In genomic region chr2:238790877-238791276, GRCh38 we compare ENCODE assay signal across 24 cellular contexts. TPM values are rescaled to one million over a fixed set of nuclear protein-coding genes. Genes with fewer than 3 reads are reported as not detected.
DNase-seq lines count a peak whose midpoint lies in the region; ATAC-seq, FAIRE-seq and TF ChIP-seq lines count a peak whose summit lies in the region.
"Had no signal": no experiment of that assay in that cellular context is flagged by ENCODE, and none has a peak within 500 bp of the region (broad histone marks: within the 10 kb centered on the region; RNA-seq: fewer than 3 reads in every experiment).

No MANE protein-coding gene starts in this region.

- DNase-seq in EL (peak; percentile 57), chondrocyte (ENCODE audit: low spot score) (no peak), mesenchymal stem cell (no peak), type B pancreatic cell (ENCODE audit: extremely low spot score, unreplicated experiment) (no peak), D721Med (ENCODE audit: insufficient read length, low spot score) (no peak)
- DNase-seq in CD4-positive, alpha-beta memory T cell = no peak
- DNase-seq: activated B cell treated with CpG ODN at 0.5 μM for 24 hours; activated CD4-positive, alpha-beta memory T cell treated with anti-CD3 and anti-CD28 coated beads for 36 hours; activated effector memory CD4-positive, alpha-beta T cell treated with Interleukin-2 at 50 U/mL for 16 hours; CD8-positive, alpha-beta memory T cell; DMS79 treated with DMSO at 0.1 percent for 48 hours; foreskin keratinocyte; left ventricle myocardium superior; NCI-H1105 treated with DMSO at 0.1 percent for 48 hours; NCI-H2029 treated with DMSO at 0.1 percent for 48 hours; NCI-H226; NCI-H774; spleen; stimulated activated CD4-positive, alpha-beta T cell treated with anti-CD3 and anti-CD28 coated beads, Interleukin-4, amount 100 ng/mL, for 24 hours; stimulated activated naive CD8-positive, alpha-beta T cell treated with anti-CD3 and anti-CD28 coated beads, Interleukin-15, Interleukin-2, amounts not matched to agents 100 U/mL and 50 U/mL, for 24 hours; T1000 had no signal

- no peak overlapping the region for H3K23ac ChIP-seq in mesenchymal stem cell (ENCODE audit: low read length in 2 of 2)

- H2BK120ac ChIP-seq in mesenchymal stem cell (ENCODE audit: low read depth, low read length) = no peak overlapping the region

- no peak for FAIRE-seq in D721Med (lab: Jason Lieb, UNC)

- WGBS in mesenchymal stem cell = 92% methylated on average over 11 of the region's 11 CpGs

- H3K4me1 Mint-ChIP-seq in chondrocyte (ENCODE audit: low read depth) (peaks cover 11% of the 10 kb centered on the region), type B pancreatic cell (ENCODE audit: unreplicated experiment) (peaks cover 19% of the 10 kb centered on the region)
- H3K4me1 Mint-ChIP-seq in CD4-positive, alpha-beta memory T cell = no peaks in the 10 kb centered on the region
- H3K4me1 Mint-ChIP-seq: activated B cell treated with CpG ODN at 0.5 μM for 24 hours; CD8-positive, alpha-beta memory T cell; IgD-negative memory B cell had no signal

- H3K27ac ChIP-seq in mesenchymal stem cell (ENCODE audit: low read length, poor library complexity, severe bottlenecking) = no peak overlapping the region
- H3K27ac ChIP-seq in temporal lobe (ENCODE audit: low read depth, low read length) = peak overlapping the region; percentile 50
- no peak overlapping the region for H3K27ac ChIP-seq in CD4-positive, alpha-beta memory T cell (ENCODE audit: low read depth, low read length)
- H3K27ac ChIP-seq: foreskin keratinocyte, spleen had no signal

- CTCF ChIA-PET in CD4-positive, alpha-beta memory T cell (lab: Charles Lee; ENCODE audit: partially characterized antibody) = interaction anchor here (1.4 kb wide), 1 partner anchor 11 kb away, joined by 3 read pairs; no protein-coding TSS in a partner anchor

- no peak overlapping the region for H2AFZ ChIP-seq in mesenchymal stem cell (ENCODE audit: low read depth, low read length)

- H3K9ac ChIP-seq in mesenchymal stem cell (ENCODE audit: low read length) = peak overlapping the region; percentile 95

- no peaks in the 10 kb centered on the region for H3K36me3 Mint-ChIP-seq in chondrocyte (ENCODE audit: low read depth)
- H3K36me3 Mint-ChIP-seq in type B pancreatic cell = no peaks in the 10 kb centered on the region
- H3K36me3 Mint-ChIP-seq in CD4-positive, alpha-beta memory T cell = no peaks in the 10 kb centered on the region
- H3K36me3 Mint-ChIP-seq: activated CD4-positive, alpha-beta memory T cell treated with anti-CD3 and anti-CD28 coated beads for 36 hours; CD8-positive, alpha-beta memory T cell; IgD-negative memory B cell had no signal

- no peak overlapping the region for H3K18ac ChIP-seq in mesenchymal stem cell (ENCODE audit: low read depth in 1 of 2, low read length in 2 of 2)

- no peak overlapping the region for H2AK5ac ChIP-seq in mesenchymal stem cell (ENCODE audit: low read length, severe bottlenecking)

- H3K9me3 ChIP-seq in mesenchymal stem cell (ENCODE audit: control insufficient read depth, low read length) = no peaks in the 10 kb centered on the region
- H3K9me3 ChIP-seq in CD4-positive, alpha-beta memory T cell (ENCODE audit: control insufficient read depth in 1 of 2, low read length in 2 of 2) = no peaks in the 10 kb centered on the region
- H3K9me3 ChIP-seq: spleen had no signal

- H2BK12ac ChIP-seq in mesenchymal stem cell (ENCODE audit: low read length in 2 of 2) = no peak overlapping the region

- intact Hi-C loops in CD4-positive, alpha-beta memory T cell (cut with micrococcal nuclease) = no loop called here

- H3K9me3 Mint-ChIP-seq in chondrocyte (ENCODE audit: low read depth) = no peaks in the 10 kb centered on the region
- no peaks in the 10 kb centered on the region for H3K9me3 Mint-ChIP-seq in type B pancreatic cell
- H3K9me3 Mint-ChIP-seq in CD4-positive, alpha-beta memory T cell = no peaks in the 10 kb centered on the region
- H3K9me3 Mint-ChIP-seq: activated B cell treated with CpG ODN at 0.5 μM for 24 hours; activated CD4-positive, alpha-beta memory T cell treated with anti-CD3 and anti-CD28 coated beads for 36 hours; CD8-positive, alpha-beta memory T cell; IgD-negative memory B cell had no signal

- H2BK5ac ChIP-seq in mesenchymal stem cell (ENCODE audit: low read depth, low read length, poor library complexity, severe bottlenecking) = no peak overlapping the region

- H3K36me3 ChIP-seq in mesenchymal stem cell (ENCODE audit: control insufficient read depth in 1 of 2, insufficient read depth in 2 of 2, low read depth in 1 of 2, low read length in 2 of 2) = no peaks in the 10 kb centered on the region
- H3K36me3 ChIP-seq in CD4-positive, alpha-beta memory T cell (ENCODE audit: insufficient read depth, low read length) = no peaks in the 10 kb centered on the region
- H3K36me3 ChIP-seq: spleen had no signal

- H2BK15ac ChIP-seq in mesenchymal stem cell (ENCODE audit: low read depth, poor library complexity, severe bottlenecking) = no peak overlapping the region

- H3K27ac Mint-ChIP-seq in chondrocyte (ENCODE audit: unreplicated experiment) (peak overlapping the region; percentile 54), type B pancreatic cell (no peak overlapping the region)
- H3K27ac Mint-ChIP-seq in CD4-positive, alpha-beta memory T cell = no peak overlapping the region
- H3K27ac Mint-ChIP-seq: activated B cell treated with CpG ODN at 0.5 μM for 24 hours; activated CD4-positive, alpha-beta memory T cell treated with anti-CD3 and anti-CD28 coated beads for 36 hours; IgD-negative memory B cell had no signal

- H3K14ac ChIP-seq in mesenchymal stem cell (ENCODE audit: low read length in 2 of 2) = no peak overlapping the region

- H3K4ac ChIP-seq in mesenchymal stem cell (ENCODE audit: low read depth in 1 of 2, low read length in 2 of 2) = no peak overlapping the region

- no peaks in the 10 kb centered on the region for H3K79me1 ChIP-seq in mesenchymal stem cell (replicated peaks; ENCODE audit: low read length, poor library complexity, severe bottlenecking)

- peaks cover 0 to 21% of the 10 kb centered on the region in 2 experiments for H3K27me3 ChIP-seq in mesenchymal stem cell (ENCODE audit: control insufficient read depth in 1 of 2, insufficient read depth in 1 of 2, low read length in 2 of 2)
- H3K27me3 ChIP-seq in CD4-positive, alpha-beta memory T cell (ENCODE audit: insufficient read depth, low read length) = no peaks in the 10 kb centered on the region
- H3K27me3 ChIP-seq: foreskin keratinocyte had no signal

- H3K4me3 ChIP-seq in mesenchymal stem cell (ENCODE audit: insufficient read depth in 1 of 2, low read depth in 1 of 2, low read length in 2 of 2) = peak overlapping the region in 1 of 2 experiments; percentile 58
- no peak overlapping the region for H3K4me3 ChIP-seq in CD4-positive, alpha-beta memory T cell (ENCODE audit: low read length in 2 of 2)
- H3K4me3 ChIP-seq: spleen had no signal

- H3K4me1 ChIP-seq in mesenchymal stem cell (ENCODE audit: control insufficient read depth, insufficient read depth, low read depth, low read length) = no peaks in the 10 kb centered on the region
- H3K4me1 ChIP-seq in CD4-positive, alpha-beta memory T cell (ENCODE audit: insufficient read depth, low read length) = no peaks in the 10 kb centered on the region
- H3K4me1 ChIP-seq: foreskin keratinocyte, spleen had no signal

- POLR2A ChIA-PET in CD4-positive, alpha-beta memory T cell (lab: Charles Lee; ENCODE audit: partially characterized antibody) = no interaction called here

- no peak for ATAC-seq in GM18867 (IDR thresholded peaks at IDR 0.05; ENCODE audit: unreplicated experiment)
- ATAC-seq: foreskin keratinocyte; left ventricle myocardium superior; stimulated activated naive CD8-positive, alpha-beta T cell treated with anti-CD3 and anti-CD28 coated beads, Interleukin-15, Interleukin-2, amounts not matched to agents 100 U/mL and 50 U/mL, for 24 hours had no signal

- H3K4me3 Mint-ChIP-seq in chondrocyte (ENCODE audit: unreplicated experiment) (peak overlapping the region; percentile 7), type B pancreatic cell (no peak overlapping the region)
- no peak overlapping the region for H3K4me3 Mint-ChIP-seq in CD4-positive, alpha-beta memory T cell
- H3K4me3 Mint-ChIP-seq: activated B cell treated with CpG ODN at 0.5 μM for 24 hours; activated CD4-positive, alpha-beta memory T cell treated with anti-CD3 and anti-CD28 coated beads for 36 hours; CD8-positive, alpha-beta memory T cell; IgD-negative memory B cell had no signal

- TF ChIP-seq CTCF in chondrocyte (IDR thresholded peaks at IDR 0.05) (no peak), type B pancreatic cell (conservative IDR thresholded peaks at IDR 0.05) (no peak), D721Med (IDR thresholded peaks at IDR 0.05; ENCODE audit: insufficient read depth, missing control alignments) (no peak)

- H3K27me3 Mint-ChIP-seq in chondrocyte (ENCODE audit: low read depth) (peaks cover 16% of the 10 kb centered on the region), type B pancreatic cell (peaks cover 10% of the 10 kb centered on the region)
- no peaks in the 10 kb centered on the region for H3K27me3 Mint-ChIP-seq in CD4-positive, alpha-beta memory T cell
- H3K27me3 Mint-ChIP-seq: activated B cell treated with CpG ODN at 0.5 μM for 24 hours, IgD-negative memory B cell had no signal

- no peak overlapping the region for H4K91ac ChIP-seq in mesenchymal stem cell (ENCODE audit: low read length)

- no peak overlapping the region for H4K8ac ChIP-seq in mesenchymal stem cell (ENCODE audit: low read length)

- H3K4me2 ChIP-seq in mesenchymal stem cell (ENCODE audit: low read length, poor library complexity, severe bottlenecking) = no peak overlapping the region

RNA-seq across cellular contexts. Expression of gene TWIST2, which starts 57.0 kb away (rescaled TPM):
- 1.8 to 9.1 TPM (median 2.4 TPM) in 3 replicates for total RNA-seq in chondrocyte
- 11.1 TPM for polyA plus RNA-seq in mesenchymal stem cell (2013, experiment 1 of 2)
- 11.7 TPM for polyA plus RNA-seq in mesenchymal stem cell (2013, experiment 2 of 2)
- 0.25 TPM for total RNA-seq in temporal lobe
- total RNA-seq in type B pancreatic cell (ENCODE audit: low replicate concordance) = 0.95 and 27.3 TPM in 2 replicates
- total RNA-seq in CD4-positive, alpha-beta memory T cell = not detected
- polyA plus RNA-seq in CD4-positive, alpha-beta memory T cell = not detected
- total RNA-seq: activated B cell treated with CpG ODN at 0.5 μM for 24 hours; activated CD4-positive, alpha-beta memory T cell treated with anti-CD3 and anti-CD28 coated beads for 36 hours; CD8-positive, alpha-beta memory T cell had no signal
- polyA plus RNA-seq: CD8-positive, alpha-beta memory T cell; IgD-negative memory B cell had no signal
